21 cellular contexts compared by ENCODE assay signal in the genomic region with DNA sequence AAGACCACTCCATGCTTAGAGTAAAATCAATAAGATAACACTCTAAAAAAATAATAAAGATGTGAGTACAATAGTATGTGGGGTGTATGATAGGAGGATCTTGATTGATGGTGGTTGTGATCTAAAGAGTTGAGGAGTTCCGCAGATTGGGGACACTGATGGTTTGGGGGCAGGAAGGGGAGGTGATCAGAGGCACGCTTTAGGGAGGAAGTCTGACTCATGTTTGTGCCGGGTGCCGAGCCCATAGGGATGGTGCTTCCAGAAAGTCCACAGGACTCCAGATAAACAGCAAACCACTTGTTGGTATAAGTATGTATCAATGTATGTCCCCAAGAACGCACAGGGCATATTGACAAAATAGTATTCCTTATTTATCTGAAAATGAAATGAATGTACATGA. TPM values are rescaled to one million over a fixed set of nuclear protein-coding genes. Genes with fewer than 3 reads are reported as not detected.
A peak's percentile ranks its signal among the peaks of the same experiment; 100 is the strongest.
DNase-seq lines count a peak whose midpoint lies in the region; ATAC-seq, FAIRE-seq and TF ChIP-seq lines count a peak whose summit lies in the region.
"Had no signal": no experiment of that assay in that cellular context is flagged by ENCODE, and none has a peak within 500 bp of the region (broad histone marks: within the 10 kb centered on the region; RNA-seq: fewer than 3 reads in every experiment).

No MANE protein-coding gene starts in this region.

- H3K36me3 ChIP-seq in IMR-90 (ENCODE audit: control insufficient read depth, insufficient read depth, low read length) (no peaks in the 10 kb centered on the region), astrocyte (ENCODE audit: insufficient read depth, low read length) (no peaks in the 10 kb centered on the region), neuronal stem cell (replicated peaks in 1 of 2; ENCODE audit: control insufficient read depth in 2 of 2, insufficient read depth in 2 of 2, low read length in 2 of 2) (no peaks in the 10 kb centered on the region)
- H3K36me3 ChIP-seq: MG63 had no signal

- no peak overlapping the region for H3K4me3 ChIP-seq in IMR-90 (ENCODE audit: insufficient read depth, low read depth, low read length)
- H3K4me3 ChIP-seq in astrocyte (ENCODE audit: insufficient read depth, low read depth, low read length) = no peak overlapping the region
- H3K4me3 ChIP-seq in neuronal stem cell (ENCODE audit: low read length in 2 of 2) = no peak overlapping the region
- H3K4me3 ChIP-seq: GM12878, MG63 had no signal

- H3K4me1 ChIP-seq in IMR-90 (ENCODE audit: control insufficient read depth, insufficient read depth, low read length) = peaks cover 8% of the 10 kb centered on the region
- H3K4me1 ChIP-seq in astrocyte (ENCODE audit: insufficient read depth, low read length) = peaks cover 21% of the 10 kb centered on the region
- H3K4me1 ChIP-seq in neuronal stem cell (ENCODE audit: control insufficient read depth in 2 of 2, insufficient read depth in 1 of 2, low read depth in 1 of 2, low read length in 2 of 2) = peaks cover 0 to 6% of the 10 kb centered on the region in 2 donors

- H2BK120ac ChIP-seq in IMR-90 (ENCODE audit: low read depth, low read length) (peak overlapping the region; percentile 90; the same call in 1 of the 2 replicates), neuronal stem cell (ENCODE audit: low read depth, low read length) (no peak overlapping the region)

- WGBS in IMR-90 (ENCODE audit: extremely low coverage in 2 of 2, insufficient read length in 1 of 2), 2 experiments = 6% methylated on average over 2 of the region's 5 CpGs; no CpG with 5 or more reads in 1 of the 2 experiments
- no CpG with 5 or more reads among the region's 5 CpGs for WGBS in neuronal stem cell (ENCODE audit: extremely low coverage in 2 of 2, insufficient read length in 2 of 2, insufficient replicate concordance in 1 of 2), 2 donors

- H3K18ac ChIP-seq in IMR-90 (ENCODE audit: low read depth, low read length) (no peak overlapping the region), neuronal stem cell (ENCODE audit: low read length) (no peak overlapping the region)

- peaks cover 2% of the 10 kb centered on the region for H3K9me3 Mint-ChIP-seq in activated naive CD8-positive, alpha-beta T cell treated with anti-CD3 and anti-CD28 coated beads, Interleukin-2, amount 10 ng/mL, durations not matched to agents 7 days and 5 days
- H3K9me3 Mint-ChIP-seq in activated naive CD8-positive, alpha-beta T cell treated with anti-CD3 and anti-CD28 coated beads for 36 hours = peaks cover 4% of the 10 kb centered on the region
- H3K9me3 Mint-ChIP-seq in astrocyte (ENCODE audit: unreplicated experiment) = peaks cover 12% of the 10 kb centered on the region

- no peak for DNase-seq in activated naive CD8-positive, alpha-beta T cell treated with anti-CD3 and anti-CD28 coated beads, Interleukin-2, amount 10 ng/mL, durations not matched to agents 7 days and 5 days
- DNase-seq in activated naive CD8-positive, alpha-beta T cell treated with anti-CD3 and anti-CD28 coated beads for 36 hours = no peak
- no peak for DNase-seq in IMR-90
- no peak for DNase-seq in astrocyte (ENCODE audit: low read depth)
- DNase-seq in neuronal stem cell (ENCODE audit: low spot score) = no peak
- no peak for DNase-seq in NCI-H1048 (lab: John Stamatoyannopoulos, UW)
- DNase-seq in OCI-M2 (lab: John Stamatoyannopoulos, UW; ENCODE audit: unreplicated experiment) = no peak
- DNase-seq: DMS53, HCEC 1CT, MG63, NCI-H1436, NCI-H2029 treated with DMSO at 0.1 percent for 48 hours, NCI-H526 treated with DMSO at 0.1 percent for 48 hours, SHP77 had no signal

- peaks cover 14% of the 10 kb centered on the region for H3K4me1 Mint-ChIP-seq in activated naive CD8-positive, alpha-beta T cell treated with anti-CD3 and anti-CD28 coated beads, Interleukin-2, amount 10 ng/mL, durations not matched to agents 7 days and 5 days
- peaks cover 7% of the 10 kb centered on the region for H3K4me1 Mint-ChIP-seq in activated naive CD8-positive, alpha-beta T cell treated with anti-CD3 and anti-CD28 coated beads for 36 hours
- peaks cover 6% of the 10 kb centered on the region for H3K4me1 Mint-ChIP-seq in astrocyte (ENCODE audit: low read depth, unreplicated experiment)

- peaks cover 2% of the 10 kb centered on the region; the same call in 1 of the 2 replicates for H3K27me3 ChIP-seq in IMR-90 (ENCODE audit: control insufficient read depth, insufficient read depth, low read length)
- H3K27me3 ChIP-seq in astrocyte (ENCODE audit: insufficient read depth, low read length) = no peaks in the 10 kb centered on the region
- H3K27me3 ChIP-seq in neuronal stem cell (ENCODE audit: control insufficient read depth in 3 of 3, insufficient read depth in 3 of 3, low read depth in 1 of 3, low read length in 3 of 3) = peaks cover 0 to 2% (median 0%) of the 10 kb centered on the region in 3 experiments
- H3K27me3 ChIP-seq: MG63 had no signal

- intact Hi-C loops in IMR-90 (cut with micrococcal nuclease) = no loop called here

- no peaks in the 10 kb centered on the region for H3K36me3 Mint-ChIP-seq in activated naive CD8-positive, alpha-beta T cell treated with anti-CD3 and anti-CD28 coated beads, Interleukin-2, amount 10 ng/mL, durations not matched to agents 7 days and 5 days
- no peaks in the 10 kb centered on the region for H3K36me3 Mint-ChIP-seq in activated naive CD8-positive, alpha-beta T cell treated with anti-CD3 and anti-CD28 coated beads for 36 hours
- H3K36me3 Mint-ChIP-seq in astrocyte (ENCODE audit: low read depth, unreplicated experiment) = peaks cover 3% of the 10 kb centered on the region

- H3K27ac ChIP-seq in IMR-90 (ENCODE audit: insufficient read depth, low read length) (no peak overlapping the region), astrocyte (ENCODE audit: low read depth, low read length) (no peak overlapping the region), neuronal stem cell (replicated peaks; ENCODE audit: low read length) (no peak overlapping the region)

- CTCF ChIA-PET in IMR-90 (lab: Yijun Ruan, JAX) = no interaction called here

- dilution Hi-C loops in IMR-90 (cut with HindIII; ENCODE audit: low sequenced_read_pairs, unreplicated experiment) = no loop called here

- peak overlapping the region; percentile 68; the same call in 1 of the 2 replicates for H3K14ac ChIP-seq in IMR-90 (replicated peaks; ENCODE audit: low read depth, low read length)
- H3K14ac ChIP-seq in neuronal stem cell (ENCODE audit: low read length) = no peak overlapping the region

- peak overlapping the region; percentile 80 for H2AK9ac ChIP-seq in IMR-90 (replicated peaks; ENCODE audit: low read depth, low read length, poor library complexity)

- no peak overlapping the region for H2BK12ac ChIP-seq in neuronal stem cell (ENCODE audit: low read length)

- H4K20me1 ChIP-seq in IMR-90 (ENCODE audit: insufficient read depth, low read length) = no peaks in the 10 kb centered on the region
- no peaks in the 10 kb centered on the region for H4K20me1 ChIP-seq in astrocyte (ENCODE audit: insufficient read depth, low read length)

- no peak overlapping the region for H3K56ac ChIP-seq in IMR-90 (ENCODE audit: extremely low read depth, insufficient read depth, low read length)

- H3K79me1 ChIP-seq in IMR-90 (ENCODE audit: low read depth in 1 of 2, low read length in 2 of 2) (peaks cover 0 to 5% of the 10 kb centered on the region in 2 experiments; a peak in 1 of 4 replicates), neuronal stem cell (ENCODE audit: low read depth, low read length) (no peaks in the 10 kb centered on the region)

- H2AFZ ChIP-seq in IMR-90 (replicated peaks; ENCODE audit: low read length, poor library complexity) (no peak overlapping the region), astrocyte (ENCODE audit: low read depth, low read length) (no peak overlapping the region), neuronal stem cell (ENCODE audit: low read length) (no peak overlapping the region)

- H2BK5ac ChIP-seq in IMR-90 (ENCODE audit: low read depth, low read length, poor library complexity, severe bottlenecking) = no peak overlapping the region
- peak overlapping the region; percentile 57 for H2BK5ac ChIP-seq in neuronal stem cell (ENCODE audit: low read length)

- peaks cover 2% of the 10 kb centered on the region; the same call in 1 of the 2 replicates for H3K9me3 ChIP-seq in IMR-90 (ENCODE audit: control insufficient read depth, insufficient read depth, low read length)
- no peaks in the 10 kb centered on the region for H3K9me3 ChIP-seq in astrocyte (ENCODE audit: insufficient read depth, low read depth, low read length)
- no peaks in the 10 kb centered on the region for H3K9me3 ChIP-seq in neuronal stem cell (replicated peaks in 1 of 2; ENCODE audit: control insufficient read depth in 2 of 2, insufficient read depth in 1 of 2, low read depth in 1 of 2, low read length in 2 of 2)
- H3K9me3 ChIP-seq: Caco-2, MG63 had no signal

- H4K91ac ChIP-seq in IMR-90 (ENCODE audit: insufficient read depth, low read depth, low read length) (no peak overlapping the region), neuronal stem cell (ENCODE audit: low read depth, low read length, poor library complexity) (no peak overlapping the region)

- ATAC-seq in activated naive CD8-positive, alpha-beta T cell treated with anti-CD3 and anti-CD28 coated beads, Interleukin-2, amount 10 ng/mL, durations not matched to agents 7 days and 5 days (ENCODE audit: low read depth) = peak; percentile 67
- no peak for ATAC-seq in IMR-90 (ENCODE audit: low read depth)
- ATAC-seq in HG03571 (IDR thresholded peaks at IDR 0.05; ENCODE audit: unreplicated experiment) = no peak
- ATAC-seq: GM12878, SK-N-SH treated with all-trans-retinoic acid at 6 μM for 48 hours had no signal

- peaks cover 15% of the 10 kb centered on the region; the same call in 1 of the 2 replicates for H3K9me1 ChIP-seq in IMR-90 (ENCODE audit: insufficient read depth, low read length)

- no peak for TF ChIP-seq RAD21 in IMR-90 (IDR thresholded peaks at IDR 0.05; ENCODE audit: low read length)

- no peak overlapping the region for H4K5ac ChIP-seq in IMR-90 (ENCODE audit: low read depth, low read length)

- FAIRE-seq in astrocyte (lab: Jason Lieb, UNC) = no peak
- FAIRE-seq: A204.1, GM12878, GM18507 had no signal

- peak overlapping the region; percentile 17; the same call in 1 of the 2 replicates for H3K4ac ChIP-seq in IMR-90 (ENCODE audit: low read depth, low read length)
- H3K4ac ChIP-seq in neuronal stem cell (ENCODE audit: low read length) = no peak overlapping the region

- H3K4me2 ChIP-seq in IMR-90 (ENCODE audit: low read depth, low read length) (no peak overlapping the region), astrocyte (ENCODE audit: low read length) (no peak overlapping the region), neuronal stem cell (ENCODE audit: insufficient read depth, low read length, poor library complexity, severe bottlenecking) (no peak overlapping the region)

- no peak overlapping the region for H2BK20ac ChIP-seq in IMR-90 (ENCODE audit: low read depth, low read length)

- H3K4me3 Mint-ChIP-seq in activated naive CD8-positive, alpha-beta T cell treated with anti-CD3 and anti-CD28 coated beads, Interleukin-2, amount 10 ng/mL, durations not matched to agents 7 days and 5 days = no peak overlapping the region
- H3K4me3 Mint-ChIP-seq in activated naive CD8-positive, alpha-beta T cell treated with anti-CD3 and anti-CD28 coated beads for 36 hours = no peak overlapping the region
- H3K4me3 Mint-ChIP-seq in astrocyte (ENCODE audit: unreplicated experiment) = peak overlapping the region; percentile 31

- H4K8ac ChIP-seq in IMR-90 (ENCODE audit: low read depth in 2 of 2, low read length in 2 of 2) = no peak overlapping the region; a peak in 1 of 4 replicates
- no peak overlapping the region for H4K8ac ChIP-seq in neuronal stem cell (ENCODE audit: low read depth, low read length)

- in situ Hi-C loops in IMR-90 (cut with MboI; ENCODE audit: low sequenced_read_pairs) = no loop called here

- TF ChIP-seq CTCF in IMR-90 (conservative IDR thresholded peaks at IDR 0.05; ENCODE audit: low read depth, low read length) (no peak), astrocyte (IDR thresholded peaks at IDR 0.05; ENCODE audit: insufficient read depth, low read depth, low read length) (no peak)

- no peaks in the 10 kb centered on the region for H3K79me2 ChIP-seq in astrocyte (ENCODE audit: insufficient read depth, low read length)

- no peak overlapping the region for H3K27ac Mint-ChIP-seq in activated naive CD8-positive, alpha-beta T cell treated with anti-CD3 and anti-CD28 coated beads, Interleukin-2, amount 10 ng/mL, durations not matched to agents 7 days and 5 days
- no peak overlapping the region for H3K27ac Mint-ChIP-seq in activated naive CD8-positive, alpha-beta T cell treated with anti-CD3 and anti-CD28 coated beads for 36 hours
- H3K27ac Mint-ChIP-seq in astrocyte (ENCODE audit: unreplicated experiment) = no peak overlapping the region

- H2BK15ac ChIP-seq in IMR-90 (ENCODE audit: low read depth, low read length) (no peak overlapping the region), neuronal stem cell (ENCODE audit: low read length) (no peak overlapping the region)

- H3K23ac ChIP-seq in IMR-90 (ENCODE audit: low read depth, low read length) (no peak overlapping the region), neuronal stem cell (ENCODE audit: low read depth, low read length, poor library complexity) (no peak overlapping the region)

- H3K27me3 Mint-ChIP-seq in activated naive CD8-positive, alpha-beta T cell treated with anti-CD3 and anti-CD28 coated beads, Interleukin-2, amount 10 ng/mL, durations not matched to agents 7 days and 5 days = peaks cover 3% of the 10 kb centered on the region
- H3K27me3 Mint-ChIP-seq in activated naive CD8-positive, alpha-beta T cell treated with anti-CD3 and anti-CD28 coated beads for 36 hours = no peaks in the 10 kb centered on the region
- H3K27me3 Mint-ChIP-seq in astrocyte (ENCODE audit: low read depth, unreplicated experiment) = peaks cover 31% of the 10 kb centered on the region

- BruUV-seq in IMR-90 (replicated peaks; lab: Mats Ljungman, UMichigan) = no TSS peak

- H3K9ac ChIP-seq in IMR-90 (ENCODE audit: low read depth, low read length) (no peak overlapping the region), astrocyte (ENCODE audit: low read length) (no peak overlapping the region), neuronal stem cell (ENCODE audit: low read depth, low read length, poor library complexity) (no peak overlapping the region)

- H2AK5ac ChIP-seq in IMR-90 (ENCODE audit: low read depth, low read length) (no peak overlapping the region), neuronal stem cell (ENCODE audit: low read depth, low read length) (no peak overlapping the region)

- POLR2A ChIA-PET in activated naive CD8-positive, alpha-beta T cell treated with anti-CD3 and anti-CD28 coated beads, Interleukin-2, amount 10 ng/mL, durations not matched to agents 7 days and 5 days (lab: Charles Lee) = no interaction called here
- POLR2A ChIA-PET in IMR-90 (lab: Charles Lee; ENCODE audit: unreplicated experiment) = interaction anchor here (0.6 kb wide), 1 partner anchor 135 kb away, joined by 4 read pairs; no protein-coding TSS in a partner anchor

- TF ChIP-seq POLR2A in IMR-90 (IDR thresholded peaks at IDR 0.05; ENCODE audit: low read depth, low read length) = no peak

RNA-seq across cellular contexts. Expression of gene LINC01488, which starts 27.5 kb away (rescaled TPM):
- total RNA-seq in activated naive CD8-positive, alpha-beta T cell treated with anti-CD3 and anti-CD28 coated beads, Interleukin-2, amount 10 ng/mL, durations not matched to agents 7 days and 5 days = not detected
- not detected for total RNA-seq in activated naive CD8-positive, alpha-beta T cell treated with anti-CD3 and anti-CD28 coated beads for 36 hours
- total RNA-seq in IMR-90 (2012; rRNA removed) (not detected in 2 replicates), astrocyte (not detected in 2 replicates)
- polyA plus RNA-seq in IMR-90 (2012; rRNA removed) = not detected in 2 replicates
- not detected in 2 replicates for polyA plus RNA-seq in IMR-90 (2012; cell fraction: cytosol; rRNA removed)
- not detected in 2 replicates for polyA plus RNA-seq in IMR-90 (2012; cell fraction: nucleus; rRNA removed; ENCODE audit: low replicate concordance)
- polyA plus RNA-seq in neuronal stem cell (2013, experiment 1 of 2) = 0.06 TPM
- polyA plus RNA-seq in neuronal stem cell (2013, experiment 2 of 2) = 0.01 TPM
- total RNA-seq: Caco-2, G401, GM12878 had no signal
- polyA plus RNA-seq: GM12878 had no signal
